In the genomic region with DNA sequence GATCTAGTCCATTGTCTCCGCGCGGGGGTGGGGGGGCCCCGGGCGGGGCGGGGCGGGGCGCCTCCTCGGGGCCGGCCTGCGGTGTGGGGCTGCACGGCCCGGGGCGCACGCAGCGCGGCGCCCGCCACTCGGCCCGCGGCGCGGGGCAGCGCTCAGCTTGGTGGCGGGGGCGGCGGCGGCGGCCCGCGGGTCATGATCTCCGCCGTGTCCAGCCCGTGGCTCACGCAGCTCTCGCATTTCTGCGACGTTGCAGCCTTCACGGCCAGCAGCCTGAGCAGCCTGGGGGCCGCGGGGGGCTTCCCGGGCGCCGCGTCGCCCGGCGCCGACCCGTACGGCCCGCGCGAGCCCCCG, we compare ENCODE assay signal across 1 cellular context.
TF ChIP-seq lines count a peak whose summit lies in the region.

A gene (plus strand): TSS at position 127 of the 351 bp plus-strand sequence. CDS start 66 bp downstream, at position 193.

TF ChIP-seq in IMR-90, 13 proteins besides CTCF, POLR2A, EP300 and RAD21:
- TF ChIP-seq, protein P1, sequence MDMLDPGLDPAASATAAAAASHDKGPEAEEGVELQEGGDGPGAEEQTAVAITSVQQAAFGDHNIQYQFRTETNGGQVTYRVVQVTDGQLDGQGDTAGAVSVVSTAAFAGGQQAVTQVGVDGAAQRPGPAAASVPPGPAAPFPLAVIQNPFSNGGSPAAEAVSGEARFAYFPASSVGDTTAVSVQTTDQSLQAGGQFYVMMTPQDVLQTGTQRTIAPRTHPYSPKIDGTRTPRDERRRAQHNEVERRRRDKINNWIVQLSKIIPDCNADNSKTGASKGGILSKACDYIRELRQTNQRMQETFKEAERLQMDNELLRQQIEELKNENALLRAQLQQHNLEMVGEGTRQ (IDR thresholded peaks at IDR 0.05; ENCODE audit: low read depth, low read length), result no peak
- TF ChIP-seq NFE2L2 (IDR thresholded peaks at IDR 0.05; ENCODE audit: low read depth, low read length), result no peak
- no peak for TF ChIP-seq CEBPB (IDR thresholded peaks at IDR 0.05; ENCODE audit: low read depth, low read length)
- TF ChIP-seq MAZ (IDR thresholded peaks at IDR 0.05; ENCODE audit: borderline replicate concordance, low read depth, low read length), result no peak
- no peak for TF ChIP-seq RFX5 (IDR thresholded peaks at IDR 0.05; ENCODE audit: low read depth, low read length)
- no peak for TF ChIP-seq RCOR1 (IDR thresholded peaks at IDR 0.05; ENCODE audit: insufficient replicate concordance, low read length)
- TF ChIP-seq CHD1 (IDR thresholded peaks at IDR 0.05; ENCODE audit: low read depth, low read length), result no peak
- no peak for TF ChIP-seq FOS (IDR thresholded peaks at IDR 0.05; ENCODE audit: low read depth, low read length)
- TF ChIP-seq, protein P2, sequence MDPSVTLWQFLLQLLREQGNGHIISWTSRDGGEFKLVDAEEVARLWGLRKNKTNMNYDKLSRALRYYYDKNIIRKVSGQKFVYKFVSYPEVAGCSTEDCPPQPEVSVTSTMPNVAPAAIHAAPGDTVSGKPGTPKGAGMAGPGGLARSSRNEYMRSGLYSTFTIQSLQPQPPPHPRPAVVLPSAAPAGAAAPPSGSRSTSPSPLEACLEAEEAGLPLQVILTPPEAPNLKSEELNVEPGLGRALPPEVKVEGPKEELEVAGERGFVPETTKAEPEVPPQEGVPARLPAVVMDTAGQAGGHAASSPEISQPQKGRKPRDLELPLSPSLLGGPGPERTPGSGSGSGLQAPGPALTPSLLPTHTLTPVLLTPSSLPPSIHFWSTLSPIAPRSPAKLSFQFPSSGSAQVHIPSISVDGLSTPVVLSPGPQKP (IDR thresholded peaks at IDR 0.05; ENCODE audit: borderline replicate concordance, low read depth, low read length), result no peak
- no peak for TF ChIP-seq MAFK (IDR thresholded peaks at IDR 0.05; ENCODE audit: low read depth, low read length)
- TF ChIP-seq MXI1 (IDR thresholded peaks at IDR 0.05; ENCODE audit: borderline replicate concordance, low read depth, low read length), result no peak
- TF ChIP-seq BHLHE40 (IDR thresholded peaks at IDR 0.05; ENCODE audit: low read depth, low read length), result no peak
- TF ChIP-seq SMC3 (IDR thresholded peaks at IDR 0.05; ENCODE audit: low read depth, low read length), result no peak
TF ChIP-seq in IMR-90: peak in this region for 0.
